Comparison of ENCODE assay signal across 25 cellular contexts in the genomic region with DNA sequence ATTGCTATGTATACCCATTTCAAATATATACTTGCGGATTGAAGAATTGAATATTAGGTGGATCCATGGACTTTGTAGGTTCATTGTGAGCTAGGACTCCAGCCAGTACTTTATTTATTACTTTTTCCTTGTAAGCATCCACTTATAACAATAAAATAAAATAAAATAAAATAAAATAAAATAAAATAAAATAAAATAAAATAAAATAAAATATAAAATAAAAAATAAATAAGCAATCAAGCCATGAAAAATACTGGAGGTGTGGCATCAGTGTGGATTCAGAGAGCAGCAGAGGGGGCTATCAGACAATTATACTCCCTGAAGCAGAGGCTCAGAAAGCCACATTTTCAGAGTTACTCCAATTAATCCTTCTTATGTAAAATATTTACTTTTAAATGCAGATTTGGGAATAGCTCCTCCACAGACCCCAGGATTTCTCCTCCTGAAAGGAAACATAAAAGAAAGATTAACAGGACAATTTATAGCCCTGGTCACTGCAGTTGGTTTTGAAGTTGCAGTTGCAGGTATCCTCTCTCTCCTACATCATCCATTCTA.
"Had no signal": no experiment of that assay in that cellular context is flagged by ENCODE, and none has a peak within 500 bp of the region (broad histone marks: within the 10 kb centered on the region; RNA-seq: fewer than 3 reads in every experiment).

No MANE protein-coding gene starts in this region.

- H3K27me3 Mint-ChIP-seq: naive B cell; progenitor cell of endocrine pancreas; stimulated activated naive B cell treated with anti-CD40 and anti-IgM and Interleukin-4, amounts not matched to agents 10 μg/mL and 1 μg/mL and 100 μg/mL, for 72 hours had no signal

- H3K4me1 ChIP-seq: left lung, right atrium auricular region, right lobe of liver, stomach, testis, thyroid gland, transverse colon, upper lobe of left lung had no signal

- H3K36me3 ChIP-seq: left lung, ovary, right atrium auricular region, right lobe of liver, stomach, thyroid gland, transverse colon, upper lobe of left lung had no signal

- H3K4me2 ChIP-seq: smooth muscle cell had no signal

- ATAC-seq: left colon; left lung; natural killer cell; right lobe of liver; stimulated activated naive B cell treated with anti-CD40 and anti-IgM and Interleukin-4, amounts not matched to agents 10 μg/mL and 1 μg/mL and 100 μg/mL, for 72 hours; stimulated activated naive CD8-positive, alpha-beta T cell treated with anti-CD3 and anti-CD28 coated beads, Interleukin-15, Interleukin-2, amounts not matched to agents 100 U/mL and 50 U/mL, for 24 hours had no signal

- H3K27ac ChIP-seq: left lung, ovary, right atrium auricular region, right lobe of liver, stomach, testis, thyroid gland, transverse colon, upper lobe of left lung had no signal

- H3K27ac Mint-ChIP-seq: immature natural killer cell; mesothelial cell of epicardium; naive B cell; natural killer cell; nephron progenitor cell; progenitor cell of endocrine pancreas; stimulated activated naive B cell treated with anti-CD40 and anti-IgM and Interleukin-4, amounts not matched to agents 10 μg/mL and 1 μg/mL and 100 μg/mL, for 72 hours had no signal

- DNase-seq: hippocampal formation; immature natural killer cell; kidney; left colon; left lung; mesendoderm; naive B cell; natural killer cell; nephron progenitor cell; ovary; right lobe of liver; stimulated activated CD4-positive, alpha-beta T cell treated with anti-CD3 and anti-CD28 coated beads, Interleukin-1b, Interleukin-23, amount 100 ng/mL, for 48 hours; stimulated activated CD4-positive, alpha-beta T cell treated with anti-CD3 and anti-CD28 coated beads, Interleukin-4, amount 100 ng/mL, for 1 hour; stimulated activated naive B cell treated with anti-CD40 and anti-IgM and Interleukin-4, amounts not matched to agents 10 μg/mL and 1 μg/mL and 100 μg/mL, for 72 hours; stimulated activated naive CD8-positive, alpha-beta T cell treated with anti-CD3 and anti-CD28 coated beads, Interleukin-15, Interleukin-2, amounts not matched to agents 100 U/mL and 50 U/mL, for 24 hours; stomach; testis; thyroid gland; transverse colon; upper lobe of left lung had no signal

- H3K27me3 ChIP-seq: left lung, ovary, right atrium auricular region, right lobe of liver, stomach, testis, thyroid gland, transverse colon, upper lobe of left lung had no signal

- H3K4me3 Mint-ChIP-seq: immature natural killer cell; mesothelial cell of epicardium; naive B cell; natural killer cell; nephron progenitor cell; stimulated activated naive B cell treated with anti-CD40 and anti-IgM and Interleukin-4, amounts not matched to agents 10 μg/mL and 1 μg/mL and 100 μg/mL, for 72 hours had no signal

- H3K4me1 Mint-ChIP-seq: immature natural killer cell; mesothelial cell of epicardium; naive B cell; natural killer cell; nephron progenitor cell; stimulated activated naive B cell treated with anti-CD40 and anti-IgM and Interleukin-4, amounts not matched to agents 10 μg/mL and 1 μg/mL and 100 μg/mL, for 72 hours had no signal

- H3K9me3 Mint-ChIP-seq: nephron progenitor cell; stimulated activated naive B cell treated with anti-CD40 and anti-IgM and Interleukin-4, amounts not matched to agents 10 μg/mL and 1 μg/mL and 100 μg/mL, for 72 hours had no signal

- H3K9me3 ChIP-seq: left lung, ovary, right atrium auricular region, right lobe of liver, stomach, testis, thyroid gland, transverse colon, upper lobe of left lung had no signal

- H3K4me3 ChIP-seq: left lung, lung, ovary, right atrium auricular region, right lobe of liver, smooth muscle cell, stomach, testis, thyroid gland, transverse colon, upper lobe of left lung had no signal

- H3K36me3 Mint-ChIP-seq: immature natural killer cell; mesothelial cell of epicardium; naive B cell; natural killer cell; stimulated activated naive B cell treated with anti-CD40 and anti-IgM and Interleukin-4, amounts not matched to agents 10 μg/mL and 1 μg/mL and 100 μg/mL, for 72 hours had no signal
